In genomic region chr5:158590936-158591863, GRCh38 we compare ENCODE assay signal across 2 cellular contexts.
TF ChIP-seq lines count a peak whose summit lies in the region.

No MANE protein-coding gene starts in this region.

TF ChIP-seq in liver, 16 proteins besides CTCF, POLR2A, EP300 and RAD21:
- TF ChIP-seq, protein P1, sequence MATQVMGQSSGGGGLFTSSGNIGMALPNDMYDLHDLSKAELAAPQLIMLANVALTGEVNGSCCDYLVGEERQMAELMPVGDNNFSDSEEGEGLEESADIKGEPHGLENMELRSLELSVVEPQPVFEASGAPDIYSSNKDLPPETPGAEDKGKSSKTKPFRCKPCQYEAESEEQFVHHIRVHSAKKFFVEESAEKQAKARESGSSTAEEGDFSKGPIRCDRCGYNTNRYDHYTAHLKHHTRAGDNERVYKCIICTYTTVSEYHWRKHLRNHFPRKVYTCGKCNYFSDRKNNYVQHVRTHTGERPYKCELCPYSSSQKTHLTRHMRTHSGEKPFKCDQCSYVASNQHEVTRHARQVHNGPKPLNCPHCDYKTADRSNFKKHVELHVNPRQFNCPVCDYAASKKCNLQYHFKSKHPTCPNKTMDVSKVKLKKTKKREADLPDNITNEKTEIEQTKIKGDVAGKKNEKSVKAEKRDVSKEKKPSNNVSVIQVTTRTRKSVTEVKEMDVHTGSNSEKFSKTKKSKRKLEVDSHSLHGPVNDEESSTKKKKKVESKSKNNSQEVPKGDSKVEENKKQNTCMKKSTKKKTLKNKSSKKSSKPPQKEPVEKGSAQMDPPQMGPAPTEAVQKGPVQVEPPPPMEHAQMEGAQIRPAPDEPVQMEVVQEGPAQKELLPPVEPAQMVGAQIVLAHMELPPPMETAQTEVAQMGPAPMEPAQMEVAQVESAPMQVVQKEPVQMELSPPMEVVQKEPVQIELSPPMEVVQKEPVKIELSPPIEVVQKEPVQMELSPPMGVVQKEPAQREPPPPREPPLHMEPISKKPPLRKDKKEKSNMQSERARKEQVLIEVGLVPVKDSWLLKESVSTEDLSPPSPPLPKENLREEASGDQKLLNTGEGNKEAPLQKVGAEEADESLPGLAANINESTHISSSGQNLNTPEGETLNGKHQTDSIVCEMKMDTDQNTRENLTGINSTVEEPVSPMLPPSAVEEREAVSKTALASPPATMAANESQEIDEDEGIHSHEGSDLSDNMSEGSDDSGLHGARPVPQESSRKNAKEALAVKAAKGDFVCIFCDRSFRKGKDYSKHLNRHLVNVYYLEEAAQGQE (IDR thresholded peaks at IDR 0.05), result peak; percentile 65
- TF ChIP-seq SP1 (IDR thresholded peaks at IDR 0.05), result no peak
- no peak for TF ChIP-seq EGR1 (IDR thresholded peaks at IDR 0.05; ENCODE audit: low read depth in 2 of 2)
- peak in 1 of 2 donors; percentile 17 for TF ChIP-seq HNF4A (conservative IDR thresholded peaks at IDR 0.05)
- TF ChIP-seq MAX (IDR thresholded peaks at IDR 0.05), result no peak
- no peak for TF ChIP-seq FOXA2 (IDR thresholded peaks at IDR 0.05)

TF ChIP-seq in HepG2, 621 proteins besides CTCF, POLR2A, EP300 and RAD21 (continued from another document):
- TF ChIP-seq U2AF2 (IDR thresholded peaks at IDR 0.05; ENCODE audit: low read depth, low read length) (no peak), TFDP1 (CRISPR knock-in tag; IDR thresholded peaks at IDR 0.05; ENCODE audit: borderline replicate concordance) (no peak), ZNF446 (CRISPR knock-in tag; IDR thresholded peaks at IDR 0.05) (no peak), ARNTL (CRISPR knock-in tag; IDR thresholded peaks at IDR 0.05) (no peak), ATF7-NPFF (CRISPR knock-in tag; IDR thresholded peaks at IDR 0.05; ENCODE audit: low read depth) (no peak)
